7 cellular contexts compared by ENCODE assay signal in genomic region chr7:151409555-151410404, GRCh38.
DNase-seq lines count a peak whose midpoint lies in the region; ATAC-seq lines count a peak whose summit lies in the region.

Gene WDR86, minus strand, starts transcription at chr7:151410038. Its CDS starts 449 bp downstream, at chr7:151409589.

- peaks cover 35% of the 10 kb centered on the region for H3K27me3 Mint-ChIP-seq in activated naive CD8-positive, alpha-beta T cell treated with anti-CD3 and anti-CD28 coated beads, Interleukin-2, amount 50 U/mL, for 24 hours
- H3K27me3 Mint-ChIP-seq in stimulated activated naive B cell treated with anti-CD40 and anti-IgM and Interleukin-4, amounts not matched to agents 10 μg/mL and 1 μg/mL and 100 μg/mL, for 72 hours = peaks cover 46 to 63% of the 10 kb centered on the region in 2 donors

- H3K4me1 Mint-ChIP-seq in activated naive CD8-positive, alpha-beta T cell treated with anti-CD3 and anti-CD28 coated beads, Interleukin-2, amount 50 U/mL, for 24 hours = peaks cover 48% of the 10 kb centered on the region
- peaks cover 17 to 33% of the 10 kb centered on the region in 2 donors for H3K4me1 Mint-ChIP-seq in stimulated activated naive B cell treated with anti-CD40 and anti-IgM and Interleukin-4, amounts not matched to agents 10 μg/mL and 1 μg/mL and 100 μg/mL, for 72 hours

- peak within 1 kb of the TSS; percentile 73 for H3K4me3 Mint-ChIP-seq in activated naive CD8-positive, alpha-beta T cell treated with anti-CD3 and anti-CD28 coated beads, Interleukin-2, amount 50 U/mL, for 24 hours
- H3K4me3 Mint-ChIP-seq in stimulated activated naive B cell treated with anti-CD40 and anti-IgM and Interleukin-4, amounts not matched to agents 10 μg/mL and 1 μg/mL and 100 μg/mL, for 72 hours = peak within 1 kb of the TSS; percentile 70 to 74

- no peak for ATAC-seq in activated naive CD8-positive, alpha-beta T cell treated with anti-CD3 and anti-CD28 coated beads, Interleukin-2, amount 50 U/mL, for 24 hours
- no peak for ATAC-seq in stimulated activated naive B cell treated with anti-CD40 and anti-IgM and Interleukin-4, amounts not matched to agents 10 μg/mL and 1 μg/mL and 100 μg/mL, for 72 hours (replicated peaks)
- ATAC-seq in HG03520 (IDR thresholded peaks at IDR 0.05; ENCODE audit: unreplicated experiment) = no peak

- H3K9me3 Mint-ChIP-seq in activated naive CD8-positive, alpha-beta T cell treated with anti-CD3 and anti-CD28 coated beads, Interleukin-2, amount 50 U/mL, for 24 hours = peaks cover 4% of the 10 kb centered on the region
- no peaks in the 10 kb centered on the region for H3K9me3 Mint-ChIP-seq in stimulated activated naive B cell treated with anti-CD40 and anti-IgM and Interleukin-4, amounts not matched to agents 10 μg/mL and 1 μg/mL and 100 μg/mL, for 72 hours

- H3K27ac Mint-ChIP-seq in activated naive CD8-positive, alpha-beta T cell treated with anti-CD3 and anti-CD28 coated beads, Interleukin-2, amount 50 U/mL, for 24 hours = no peak within 1 kb of the TSS
- peak within 1 kb of the TSS; percentile 32 for H3K27ac Mint-ChIP-seq in stimulated activated naive B cell treated with anti-CD40 and anti-IgM and Interleukin-4, amounts not matched to agents 10 μg/mL and 1 μg/mL and 100 μg/mL, for 72 hours

- peaks cover 2% of the 10 kb centered on the region for H3K36me3 Mint-ChIP-seq in activated naive CD8-positive, alpha-beta T cell treated with anti-CD3 and anti-CD28 coated beads, Interleukin-2, amount 50 U/mL, for 24 hours (ENCODE audit: low read depth)
- no peaks in the 10 kb centered on the region for H3K36me3 Mint-ChIP-seq in stimulated activated naive B cell treated with anti-CD40 and anti-IgM and Interleukin-4, amounts not matched to agents 10 μg/mL and 1 μg/mL and 100 μg/mL, for 72 hours

- DNase-seq in NCI-H1694 treated with DMSO at 0.1 percent for 48 hours (lab: John Stamatoyannopoulos, UW) = peak; percentile 40
- DNase-seq in activated naive CD8-positive, alpha-beta T cell treated with anti-CD3 and anti-CD28 coated beads, Interleukin-2, amount 50 U/mL, for 24 hours = no peak
- peak; percentile 76 for DNase-seq in iPS-NIHi7 (ENCODE audit: extremely low spot score)
- no peak for DNase-seq in stimulated activated naive B cell treated with anti-CD40 and anti-IgM and Interleukin-4, amounts not matched to agents 10 μg/mL and 1 μg/mL and 100 μg/mL, for 72 hours
- no peak for DNase-seq in stimulated activated CD4-positive, alpha-beta T cell treated with anti-CD3 and anti-CD28 coated beads, Interleukin-4, amount 100 ng/mL, for 4 hours
- no peak for DNase-seq in RPMI8226

Comparison
In these comparisons a context has a peak if more than half of its experiments do, and no peak if none do; other contexts are left out.
1. DNase-seq: peak in NCI-H1694 treated with DMSO at 0.1 percent for 48 hours (single experiment) and iPS-NIHi7 (single experiment); none in activated naive CD8-positive, alpha-beta T cell treated with anti-CD3 and anti-CD28 coated beads, Interleukin-2, amount 50 U/mL, for 24 hours (single experiment), stimulated activated naive B cell treated with anti-CD40 and anti-IgM and Interleukin-4, amounts not matched to agents 10 μg/mL and 1 μg/mL and 100 μg/mL, for 72 hours (single experiment), stimulated activated CD4-positive, alpha-beta T cell treated with anti-CD3 and anti-CD28 coated beads, Interleukin-4, amount 100 ng/mL, for 4 hours (0 of 2) and RPMI8226 (single experiment).